ENCODE assay signal across 1 cellular context in the genomic region with DNA sequence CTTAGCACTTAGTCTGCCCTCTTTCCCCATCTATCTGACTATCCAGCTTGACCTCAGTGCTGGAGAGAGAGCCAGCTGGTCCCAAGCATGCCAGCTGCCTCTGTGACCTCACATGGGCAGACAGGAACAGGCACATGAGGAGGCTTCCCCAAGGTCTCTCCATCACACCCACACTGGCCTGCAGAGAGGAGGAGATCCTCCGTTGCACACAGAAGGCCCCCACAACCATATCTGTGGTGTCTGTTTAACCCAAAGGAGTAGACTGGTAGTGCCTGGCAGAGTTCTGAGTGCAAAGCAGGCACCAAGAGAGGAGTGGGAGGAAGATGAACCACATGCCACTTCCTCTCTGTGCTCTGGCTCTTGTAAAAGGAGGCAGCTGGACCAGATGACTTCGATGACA.
A peak's percentile ranks its signal among the peaks of the same experiment; 100 is the strongest.
TF ChIP-seq lines count a peak whose summit lies in the region.

No MANE protein-coding gene starts in this region.

TF ChIP-seq in GM12878, 131 proteins besides CTCF, POLR2A, EP300 and RAD21:
- TF ChIP-seq, protein P1, sequence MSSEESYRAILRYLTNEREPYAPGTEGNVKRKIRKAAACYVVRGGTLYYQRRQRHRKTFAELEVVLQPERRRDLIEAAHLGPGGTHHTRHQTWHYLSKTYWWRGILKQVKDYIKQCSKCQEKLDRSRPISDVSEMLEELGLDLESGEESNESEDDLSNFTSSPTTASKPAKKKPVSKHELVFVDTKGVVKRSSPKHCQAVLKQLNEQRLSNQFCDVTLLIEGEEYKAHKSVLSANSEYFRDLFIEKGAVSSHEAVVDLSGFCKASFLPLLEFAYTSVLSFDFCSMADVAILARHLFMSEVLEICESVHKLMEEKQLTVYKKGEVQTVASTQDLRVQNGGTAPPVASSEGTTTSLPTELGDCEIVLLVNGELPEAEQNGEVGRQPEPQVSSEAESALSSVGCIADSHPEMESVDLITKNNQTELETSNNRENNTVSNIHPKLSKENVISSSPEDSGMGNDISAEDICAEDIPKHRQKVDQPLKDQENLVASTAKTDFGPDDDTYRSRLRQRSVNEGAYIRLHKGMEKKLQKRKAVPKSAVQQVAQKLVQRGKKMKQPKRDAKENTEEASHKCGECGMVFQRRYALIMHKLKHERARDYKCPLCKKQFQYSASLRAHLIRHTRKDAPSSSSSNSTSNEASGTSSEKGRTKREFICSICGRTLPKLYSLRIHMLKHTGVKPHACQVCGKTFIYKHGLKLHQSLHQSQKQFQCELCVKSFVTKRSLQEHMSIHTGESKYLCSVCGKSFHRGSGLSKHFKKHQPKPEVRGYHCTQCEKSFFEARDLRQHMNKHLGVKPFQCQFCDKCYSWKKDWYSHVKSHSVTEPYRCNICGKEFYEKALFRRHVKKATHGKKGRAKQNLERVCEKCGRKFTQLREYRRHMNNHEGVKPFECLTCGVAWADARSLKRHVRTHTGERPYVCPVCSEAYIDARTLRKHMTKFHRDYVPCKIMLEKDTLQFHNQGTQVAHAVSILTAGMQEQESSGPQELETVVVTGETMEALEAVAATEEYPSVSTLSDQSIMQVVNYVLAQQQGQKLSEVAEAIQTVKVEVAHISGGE (CRISPR knock-in tag; IDR thresholded peaks at IDR 0.05), result no peak
- TF ChIP-seq SPI1 (IDR thresholded peaks at IDR 0.05; ENCODE audit: borderline replicate concordance, insufficient read depth, low read depth, low read length), result 0 out of 2 replicates have a peak, but pooled peaks have one; percentile 29
TF ChIP-seq in GM12878: peak in this region for 1.
